16 cellular contexts compared by ENCODE assay signal in the genomic region with DNA sequence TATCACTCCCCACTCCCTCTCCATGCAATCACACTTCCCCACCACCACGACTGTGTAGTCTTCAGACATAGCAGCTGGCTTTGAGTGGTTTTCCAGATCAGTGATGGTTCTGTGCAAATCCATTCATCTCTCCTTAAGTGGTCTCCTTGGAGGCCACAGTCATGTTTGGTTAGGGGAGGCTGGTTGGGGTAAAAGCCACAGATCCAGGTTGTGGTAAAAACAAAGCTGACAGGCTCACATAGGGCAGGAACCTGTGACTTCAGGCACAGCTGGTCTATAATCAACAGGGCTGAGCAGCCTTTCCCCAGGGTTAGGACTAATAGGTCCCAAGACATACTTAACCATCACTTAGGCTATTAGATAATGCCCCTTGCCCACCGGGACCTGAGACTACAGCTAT. TPM values are rescaled to one million over a fixed set of nuclear protein-coding genes. Genes with fewer than 3 reads are reported as not detected.
A peak's percentile ranks its signal among the peaks of the same experiment; 100 is the strongest.
DNase-seq lines count a peak whose midpoint lies in the region; ATAC-seq and TF ChIP-seq lines count a peak whose summit lies in the region.
"Had no signal": no experiment of that assay in that cellular context is flagged by ENCODE, and none has a peak within 500 bp of the region (broad histone marks: within the 10 kb centered on the region; RNA-seq: fewer than 3 reads in every experiment).

No MANE protein-coding gene starts in this region.

- ATAC-seq in IMR-90 (ENCODE audit: low read depth), result no peak
- ATAC-seq in CD4-positive, alpha-beta T cell (ENCODE audit: poor library complexity), result no peak
- ATAC-seq: K562 had no signal

- no peak overlapping the region for H3K27ac ChIP-seq in IMR-90 (ENCODE audit: insufficient read depth, low read length)
- H3K27ac ChIP-seq in WERI-Rb-1, result peak overlapping the region; percentile 85
- no peak overlapping the region for H3K27ac ChIP-seq in neuronal stem cell (replicated peaks; ENCODE audit: low read length)
- no peak overlapping the region for H3K27ac ChIP-seq in RWPE1
- H3K27ac ChIP-seq in CD4-positive, alpha-beta T cell (ENCODE audit: low read depth, low read length), result no peak overlapping the region
- H3K27ac ChIP-seq: HL-60, PC-9 had no signal

- H3K9me3 ChIP-seq in IMR-90 (ENCODE audit: control insufficient read depth, insufficient read depth, low read length), result no peaks in the 10 kb centered on the region
- H3K9me3 ChIP-seq in WERI-Rb-1 (ENCODE audit: severe bottlenecking), result no peaks in the 10 kb centered on the region
- no peaks in the 10 kb centered on the region for H3K9me3 ChIP-seq in neuronal stem cell (replicated peaks in 1 of 2; ENCODE audit: control insufficient read depth in 2 of 2, insufficient read depth in 1 of 2, low read depth in 1 of 2, low read length in 2 of 2)
- no peaks in the 10 kb centered on the region for H3K9me3 ChIP-seq in CD4-positive, alpha-beta T cell (ENCODE audit: control insufficient read depth, low read length)

- no peak overlapping the region for H3K27ac Mint-ChIP-seq in CD4-positive, alpha-beta T cell
- H3K27ac Mint-ChIP-seq: CD8-positive, alpha-beta memory T cell had no signal

- no peak for TF ChIP-seq POLR2A in IMR-90 (IDR thresholded peaks at IDR 0.05; ENCODE audit: low read depth, low read length)

- H3K23ac ChIP-seq in IMR-90 (ENCODE audit: low read depth, low read length) (no peak overlapping the region), neuronal stem cell (ENCODE audit: low read depth, low read length, poor library complexity) (no peak overlapping the region)

- H4K91ac ChIP-seq in IMR-90 (ENCODE audit: insufficient read depth, low read depth, low read length), result no peak overlapping the region
- H4K91ac ChIP-seq in neuronal stem cell (ENCODE audit: low read depth, low read length, poor library complexity), result no peak overlapping the region

- no peaks in the 10 kb centered on the region for H3K36me3 ChIP-seq in IMR-90 (ENCODE audit: control insufficient read depth, insufficient read depth, low read length)
- no peaks in the 10 kb centered on the region for H3K36me3 ChIP-seq in WERI-Rb-1
- no peaks in the 10 kb centered on the region for H3K36me3 ChIP-seq in neuronal stem cell (replicated peaks in 1 of 2; ENCODE audit: control insufficient read depth in 2 of 2, insufficient read depth in 2 of 2, low read length in 2 of 2)

- no peak overlapping the region for H4K8ac ChIP-seq in IMR-90 (ENCODE audit: low read depth in 2 of 2, low read length in 2 of 2)
- H4K8ac ChIP-seq in neuronal stem cell (ENCODE audit: low read depth, low read length), result no peak overlapping the region

- no peaks in the 10 kb centered on the region for H4K20me1 ChIP-seq in IMR-90 (ENCODE audit: insufficient read depth, low read length)

- H4K5ac ChIP-seq in IMR-90 (ENCODE audit: low read depth, low read length), result no peak overlapping the region

- WGBS in IMR-90 (ENCODE audit: extremely low coverage in 2 of 2, insufficient read length in 1 of 2), 2 experiments, result no CpG with 5 or more reads among the region's 2 CpGs
- WGBS in neuronal stem cell (ENCODE audit: extremely low coverage in 2 of 2, insufficient read length in 2 of 2, insufficient replicate concordance in 1 of 2), 2 donors, result no CpG with 5 or more reads among the region's 2 CpGs

- H2AFZ ChIP-seq in IMR-90 (replicated peaks; ENCODE audit: low read length, poor library complexity) (no peak overlapping the region), neuronal stem cell (ENCODE audit: low read length) (peak overlapping the region; percentile 27)
- H2AFZ ChIP-seq: PC-9 had no signal

- no peaks in the 10 kb centered on the region; the same call in none of the 2 replicates for H3K4me1 ChIP-seq in IMR-90 (ENCODE audit: control insufficient read depth, insufficient read depth, low read length)
- peaks cover 22 to 24% of the 10 kb centered on the region in 2 donors for H3K4me1 ChIP-seq in neuronal stem cell (ENCODE audit: control insufficient read depth in 2 of 2, insufficient read depth in 1 of 2, low read depth in 1 of 2, low read length in 2 of 2)

- no peaks in the 10 kb centered on the region for H3K27me3 Mint-ChIP-seq in CD4-positive, alpha-beta T cell

- no TSS peak for BruUV-seq in IMR-90 (replicated peaks; lab: Mats Ljungman, UMichigan)

- POLR2A ChIA-PET in IMR-90 (lab: Charles Lee; ENCODE audit: unreplicated experiment) (no interaction called here), RWPE1 (lab: Yijun Ruan, JAX; ENCODE audit: low non-redundant PET) (no interaction called here)
- POLR2A ChIA-PET in CD4-positive, alpha-beta T cell (lab: Charles Lee), result no interaction called here

- H3K9ac ChIP-seq in IMR-90 (ENCODE audit: low read depth, low read length), result no peak overlapping the region
- no peak overlapping the region for H3K9ac ChIP-seq in neuronal stem cell (ENCODE audit: low read depth, low read length, poor library complexity)

- H3K9me3 Mint-ChIP-seq in CD4-positive, alpha-beta T cell, result no peaks in the 10 kb centered on the region
- H3K9me3 Mint-ChIP-seq: CD8-positive, alpha-beta memory T cell had no signal

- no peak overlapping the region for H2BK12ac ChIP-seq in neuronal stem cell (ENCODE audit: low read length)

- no peaks in the 10 kb centered on the region for H3K36me3 Mint-ChIP-seq in CD4-positive, alpha-beta T cell (ENCODE audit: low read depth)
- H3K36me3 Mint-ChIP-seq: CD8-positive, alpha-beta memory T cell had no signal

- no peak overlapping the region for H3K4me3 Mint-ChIP-seq in CD4-positive, alpha-beta T cell
- H3K4me3 Mint-ChIP-seq: CD8-positive, alpha-beta memory T cell had no signal

- dilution Hi-C loops in IMR-90 (cut with HindIII; ENCODE audit: low sequenced_read_pairs, unreplicated experiment), result no loop called here

- H2BK15ac ChIP-seq in IMR-90 (ENCODE audit: low read depth, low read length), result no peak overlapping the region
- no peak overlapping the region for H2BK15ac ChIP-seq in neuronal stem cell (ENCODE audit: low read length)

- intact Hi-C loops in IMR-90 (cut with micrococcal nuclease), result no loop called here
- intact Hi-C loops in CD4-positive, alpha-beta T cell (cut with DNase I, micrococcal nuclease), result no loop called here

- no peak overlapping the region for H2BK20ac ChIP-seq in IMR-90 (ENCODE audit: low read depth, low read length)

- TF ChIP-seq CTCF in IMR-90 (conservative IDR thresholded peaks at IDR 0.05; ENCODE audit: low read depth, low read length) (no peak), WERI-Rb-1 (IDR thresholded peaks at IDR 0.05; ENCODE audit: low read depth, low read length) (no peak), RWPE1 (conservative IDR thresholded peaks at IDR 0.05; ENCODE audit: low read depth) (no peak)
- TF ChIP-seq CTCF in CD4-positive, alpha-beta T cell (IDR thresholded peaks at IDR 0.05), result no peak

- no peaks in the 10 kb centered on the region for H3K4me1 Mint-ChIP-seq in CD4-positive, alpha-beta T cell (ENCODE audit: low read depth)
- H3K4me1 Mint-ChIP-seq: CD8-positive, alpha-beta memory T cell had no signal

- no peak overlapping the region for H3K4me2 ChIP-seq in IMR-90 (ENCODE audit: low read depth, low read length)
- H3K4me2 ChIP-seq in neuronal stem cell (ENCODE audit: insufficient read depth, low read length, poor library complexity, severe bottlenecking), result no peak overlapping the region
- H3K4me2 ChIP-seq: PC-9 had no signal

- no peaks in the 10 kb centered on the region for H3K27me3 ChIP-seq in IMR-90 (ENCODE audit: control insufficient read depth, insufficient read depth, low read length)
- no peaks in the 10 kb centered on the region for H3K27me3 ChIP-seq in WERI-Rb-1 (ENCODE audit: insufficient read depth, low read depth, severe bottlenecking)
- no peaks in the 10 kb centered on the region for H3K27me3 ChIP-seq in neuronal stem cell (ENCODE audit: control insufficient read depth in 3 of 3, insufficient read depth in 3 of 3, low read depth in 1 of 3, low read length in 3 of 3)
- H3K27me3 ChIP-seq in CD4-positive, alpha-beta T cell (ENCODE audit: control insufficient read depth, insufficient read depth, low read length), result no peaks in the 10 kb centered on the region

- H2BK120ac ChIP-seq in IMR-90 (ENCODE audit: low read depth, low read length), result no peak overlapping the region
- no peak overlapping the region for H2BK120ac ChIP-seq in neuronal stem cell (ENCODE audit: low read depth, low read length)

- H2BK5ac ChIP-seq in IMR-90 (ENCODE audit: low read depth, low read length, poor library complexity, severe bottlenecking), result no peak overlapping the region
- H2BK5ac ChIP-seq in neuronal stem cell (ENCODE audit: low read length), result no peak overlapping the region

- TF ChIP-seq RAD21 in IMR-90 (IDR thresholded peaks at IDR 0.05; ENCODE audit: low read length), result no peak

- in situ Hi-C loops in IMR-90 (cut with MboI; ENCODE audit: low sequenced_read_pairs), result no loop called here
- in situ Hi-C loops in G401 (cut with HindIII; ENCODE audit: low sequenced_read_pairs), result no loop called here

- peak overlapping the region; percentile 35; the same call in 1 of the 2 replicates for H2AK5ac ChIP-seq in IMR-90 (ENCODE audit: low read depth, low read length)
- H2AK5ac ChIP-seq in neuronal stem cell (ENCODE audit: low read depth, low read length), result no peak overlapping the region

- H2AK9ac ChIP-seq in IMR-90 (replicated peaks; ENCODE audit: low read depth, low read length, poor library complexity), result no peak overlapping the region

- CTCF ChIA-PET in IMR-90 (lab: Yijun Ruan, JAX), result interaction anchor here (1.7 kb wide), 1 partner anchor 14 kb away, joined by 3 read pairs; no protein-coding TSS in a partner anchor
- CTCF ChIA-PET in RWPE1 (lab: Yijun Ruan, JAX), result interaction anchor here (0.6 to 0.7 kb wide), 2 partner anchors 64 to 1078 kb away, joined by 3 to 8 read pairs; no protein-coding TSS in a partner anchor
- CTCF ChIA-PET in CD4-positive, alpha-beta T cell (lab: Charles Lee), result no interaction called here

- no peak overlapping the region for H3K4me3 ChIP-seq in IMR-90 (ENCODE audit: insufficient read depth, low read depth, low read length)
- no peak overlapping the region for H3K4me3 ChIP-seq in WERI-Rb-1 (ENCODE audit: low read depth, low read length)
- H3K4me3 ChIP-seq in neuronal stem cell (ENCODE audit: low read length in 2 of 2), result no peak overlapping the region
- H3K4me3 ChIP-seq: K562, PC-9 had no signal

- no peaks in the 10 kb centered on the region for H3K9me1 ChIP-seq in IMR-90 (ENCODE audit: insufficient read depth, low read length)

- H3K18ac ChIP-seq in IMR-90 (ENCODE audit: low read depth, low read length) (no peak overlapping the region), neuronal stem cell (ENCODE audit: low read length) (no peak overlapping the region)

- H3K56ac ChIP-seq in IMR-90 (ENCODE audit: extremely low read depth, insufficient read depth, low read length), result no peak overlapping the region

- no peaks in the 10 kb centered on the region for H3K79me1 ChIP-seq in IMR-90 (ENCODE audit: low read depth in 1 of 2, low read length in 2 of 2)
- no peaks in the 10 kb centered on the region for H3K79me1 ChIP-seq in neuronal stem cell (ENCODE audit: low read depth, low read length)

- H3K14ac ChIP-seq in IMR-90 (replicated peaks; ENCODE audit: low read depth, low read length), result 0 out of 2 replicates have a peak overlapping the region, but pooled peaks have one; percentile 36
- no peak overlapping the region for H3K14ac ChIP-seq in neuronal stem cell (ENCODE audit: low read length)

- H3K4ac ChIP-seq in IMR-90 (ENCODE audit: low read depth, low read length) (no peak overlapping the region), neuronal stem cell (ENCODE audit: low read length) (no peak overlapping the region)

- peak; percentile 9 for DNase-seq in NCI-H2171 treated with DMSO at 0.1 percent for 48 hours (lab: John Stamatoyannopoulos, UW)
- DNase-seq in NCI-H2171 (lab: John Stamatoyannopoulos, UW), result no peak
- DNase-seq in IMR-90, result no peak
- DNase-seq in WERI-Rb-1, result no peak
- DNase-seq in neuronal stem cell (ENCODE audit: low spot score), result no peak
- no peak for DNase-seq in G401 (ENCODE audit: low spot score)
- DNase-seq in RWPE1 (ENCODE audit: low spot score), result no peak
- no peak for DNase-seq in CD4-positive, alpha-beta T cell
- DNase-seq: CD8-positive, alpha-beta memory T cell; NCI-H1417 treated with DMSO at 0.1 percent for 48 hours; NCI-H2081; NCI-H526 treated with DMSO at 0.1 percent for 48 hours; PC-9; SW 1271 had no signal

RNA-seq across cellular contexts. Expression of a gene that starts 46.2 kb away (rescaled TPM):
- total RNA-seq in IMR-90 (2012; rRNA removed), result 62.4 and 81.1 TPM in 2 replicates
- polyA plus RNA-seq in IMR-90 (2012; rRNA removed), result 87.9 and 90.9 TPM in 2 replicates
- 34.4 and 91.8 TPM in 2 replicates for polyA plus RNA-seq in IMR-90 (2012; cell fraction: cytosol; rRNA removed)
- polyA plus RNA-seq in IMR-90 (2012; cell fraction: nucleus; rRNA removed; ENCODE audit: low replicate concordance), result 21.3 and 47.0 TPM in 2 replicates
- polyA plus RNA-seq in neuronal stem cell (2013, experiment 1 of 2), result 97.9 TPM
- 102 TPM for polyA plus RNA-seq in neuronal stem cell (2013, experiment 2 of 2)
- 17.5 and 18.5 TPM in 2 replicates for total RNA-seq in G401 (2014; rRNA removed; shearing (Covaris generic))
- total RNA-seq in CD4-positive, alpha-beta T cell, result under 1 TPM; 0.17 to 0.25 TPM
- polyA plus RNA-seq: CD8-positive, alpha-beta memory T cell had no signal

Comparison
In these comparisons a context has a peak if more than half of its experiments do, and no peak if none do; other contexts are left out.
1. RNA of a gene that starts 46.2 kb away (total RNA-seq): 62.4 to 81.1 TPM in IMR-90 and 17.5 to 18.5 TPM in G401; 0.17 to 0.25 TPM in CD4-positive, alpha-beta T cell; every median in the first group is over 10 times any median in the second.